ENCODE assay signal across 15 cellular contexts in the genomic region with DNA sequence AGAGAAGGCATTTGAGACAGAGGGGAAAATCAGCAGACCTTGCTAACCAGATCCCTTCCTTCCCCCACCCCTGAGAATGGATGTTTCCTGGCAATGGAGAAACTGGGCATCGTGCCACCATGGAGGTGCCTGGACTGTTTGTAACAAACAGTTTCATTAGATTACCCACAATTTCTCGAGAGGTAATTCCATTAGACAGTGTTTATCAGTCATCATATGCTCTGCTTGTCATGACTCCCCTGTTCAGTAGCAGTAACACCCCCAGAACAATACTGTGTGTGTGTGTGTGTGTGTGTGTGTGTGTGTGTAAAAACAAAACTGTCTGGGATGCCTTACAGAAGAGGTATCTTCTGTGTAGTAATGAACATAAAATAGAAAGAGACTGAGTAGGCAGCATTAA.
DNase-seq lines count a peak whose midpoint lies in the region; TF ChIP-seq lines count a peak whose summit lies in the region.
"Had no signal": no experiment of that assay in that cellular context is flagged by ENCODE, and none has a peak within 500 bp of the region (broad histone marks: within the 10 kb centered on the region; RNA-seq: fewer than 3 reads in every experiment).

No MANE protein-coding gene starts in this region.

- no peak for TF ChIP-seq POLR2A in testis (IDR thresholded peaks at IDR 0.05)

- TF ChIP-seq CTCF in cardiac muscle cell (IDR thresholded peaks at IDR 0.05; ENCODE audit: low read depth, low read length) (no peak), testis (IDR thresholded peaks at IDR 0.05) (no peak)

- no peaks in the 10 kb centered on the region for H3K27me3 ChIP-seq in cardiac muscle cell
- no peaks in the 10 kb centered on the region for H3K27me3 ChIP-seq in testis
- H3K27me3 ChIP-seq: ascending aorta had no signal

- H3K4me3 ChIP-seq in cardiac muscle cell (no peak overlapping the region), testis (no peak overlapping the region)
- H3K4me3 ChIP-seq: ascending aorta, GM12878, SK-N-MC, thoracic aorta had no signal

- H3K27ac ChIP-seq in cardiac muscle cell = no peak overlapping the region
- no peak overlapping the region for H3K27ac ChIP-seq in testis
- H3K27ac ChIP-seq: ascending aorta, SK-N-MC, thoracic aorta had no signal

- peak; percentile 30 for DNase-seq in NCI-H128 (lab: John Stamatoyannopoulos, UW; ENCODE audit: unreplicated experiment)
- peak; percentile 47 for DNase-seq in NCI-H82 treated with DMSO at 0.1 percent for 48 hours (lab: John Stamatoyannopoulos, UW; ENCODE audit: unreplicated experiment)
- peak; percentile 16 to 50 for DNase-seq in cardiac muscle cell (ENCODE audit: low read depth in 1 of 2, low spot score in 1 of 2)
- DNase-seq in testis = peak; percentile 53
- no peak for DNase-seq in LoVo (ENCODE audit: low spot score)
- no peak for DNase-seq in AML-193 (lab: John Stamatoyannopoulos, UW)
- DNase-seq in OCI-M2 (lab: John Stamatoyannopoulos, UW; ENCODE audit: unreplicated experiment) = no peak
- no peak for DNase-seq in hippocampal formation (lab: John Stamatoyannopoulos, UW)
- DNase-seq: activated CD4-positive, CD25-positive, alpha-beta regulatory T cell treated with anti-CD3 and anti-CD28 coated beads, Interleukin-2, amount 50 U/mL, for 72 hours; activated T-cell treated with anti-CD3 and anti-CD28 coated beads, Interleukin-2, amount 50 U/mL, for 72 hours; NCI-H526 had no signal

- intact Hi-C loops in testis (cut with DNase I; ENCODE audit: low total_unique reads) = no loop called here

- H3K4me1 ChIP-seq in cardiac muscle cell (ENCODE audit: low read depth) = no peaks in the 10 kb centered on the region
- H3K4me1 ChIP-seq in testis = no peaks in the 10 kb centered on the region
- H3K4me1 ChIP-seq: ascending aorta had no signal

- H3K36me3 ChIP-seq in cardiac muscle cell (no peaks in the 10 kb centered on the region), testis (ENCODE audit: low read depth, missing control alignments) (no peaks in the 10 kb centered on the region)
- H3K36me3 ChIP-seq: ascending aorta, thoracic aorta had no signal

- WGBS in testis, 2 donors = 34 to 41% methylated on average over 2 of the region's 2 CpGs

- no peaks in the 10 kb centered on the region for H3K9me3 ChIP-seq in cardiac muscle cell (ENCODE audit: low read depth)
- H3K9me3 ChIP-seq in testis = no peaks in the 10 kb centered on the region
- H3K9me3 ChIP-seq: ascending aorta, thoracic aorta had no signal

Comparison
In these comparisons a context has a peak if more than half of its experiments do, and no peak if none do; other contexts are left out.
1. DNase-seq: peak in NCI-H128 (single experiment), NCI-H82 treated with DMSO at 0.1 percent for 48 hours (single experiment), cardiac muscle cell (2 of 2) and testis (single experiment); none in LoVo (single experiment), AML-193 (0 of 2), OCI-M2 (single experiment) and hippocampal formation (0 of 2).